ENCODE assay signal across 11 cellular contexts in genomic region chr6:144912474-144912873, GRCh38.
DNase-seq lines count a peak whose midpoint lies in the region; ATAC-seq, FAIRE-seq and TF ChIP-seq lines count a peak whose summit lies in the region.
"Had no signal": no experiment of that assay in that cellular context is flagged by ENCODE, and none has a peak within 500 bp of the region (broad histone marks: within the 10 kb centered on the region; RNA-seq: fewer than 3 reads in every experiment).

No MANE protein-coding gene starts in this region.

- no peak for TF ChIP-seq CTCF in epithelial cell of esophagus (IDR thresholded peaks at IDR 0.05; ENCODE audit: insufficient read depth, low read depth, low read length, missing control alignments)

- peak; percentile 88 for FAIRE-seq in RCC 7860 (lab: Jason Lieb, UNC)

- peak; percentile 84 for DNase-seq in ELR (ENCODE audit: low read depth)
- DNase-seq in RCC 7860 (ENCODE audit: low spot score), result peak; percentile 55
- peak; percentile 22 for DNase-seq in epithelial cell of esophagus (ENCODE audit: low read depth)
- peak; percentile 70 for DNase-seq in non-pigmented ciliary epithelial cell (ENCODE audit: low read depth)
- no peak for DNase-seq in SIG-M5 treated with dmso at 0.1 percent for 504 hours (lab: John Stamatoyannopoulos, UW; ENCODE audit: unreplicated experiment)
- no peak for DNase-seq in T1000 (lab: John Stamatoyannopoulos, UW)
- DNase-seq in activated CD4-positive, CD25-positive, alpha-beta regulatory T cell treated with anti-CD3 and anti-CD28 coated beads, Interleukin-2, amount 50 U/mL, for 72 hours, result no peak
- DNase-seq: DMS 273 treated with DMSO at 0.1 percent for 48 hours, NCI-H774, tibial artery had no signal

- H3K4me3 ChIP-seq in epithelial cell of esophagus (ENCODE audit: low read length), result no peak overlapping the region
- H3K4me3 ChIP-seq: tibial artery had no signal

- ATAC-seq in GM19023 (IDR thresholded peaks at IDR 0.05; ENCODE audit: unreplicated experiment), result no peak

Comparison
In these comparisons a context has a peak if more than half of its experiments do, and no peak if none do; other contexts are left out.
1. DNase-seq: peak in ELR (single experiment), RCC 7860 (single experiment), epithelial cell of esophagus (single experiment) and non-pigmented ciliary epithelial cell (single experiment); none in SIG-M5 treated with dmso at 0.1 percent for 504 hours (single experiment), T1000 (single experiment) and activated CD4-positive, CD25-positive, alpha-beta regulatory T cell treated with anti-CD3 and anti-CD28 coated beads, Interleukin-2, amount 50 U/mL, for 72 hours (single experiment).